In the genomic region with DNA sequence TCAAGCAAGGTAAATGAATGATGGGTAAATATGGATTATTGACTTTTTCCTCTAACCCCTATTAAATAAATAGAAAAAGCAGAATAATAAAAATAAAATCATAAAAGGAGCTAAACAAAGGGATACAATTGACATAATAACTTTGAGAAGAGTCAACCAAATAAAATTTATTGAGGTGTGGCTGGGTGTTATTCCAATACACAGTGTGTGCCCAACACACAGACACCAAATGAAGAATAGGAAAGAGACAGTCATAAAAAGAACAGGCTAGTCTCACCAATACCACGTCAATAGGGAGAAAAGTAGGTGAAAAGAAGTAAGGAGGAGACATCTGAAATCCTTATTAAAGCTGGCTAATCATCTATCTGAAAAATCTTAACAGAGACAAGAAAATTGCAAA, we compare ENCODE assay signal across 26 cellular contexts.
"Had no signal": no experiment of that assay in that cellular context is flagged by ENCODE, and none has a peak within 500 bp of the region (broad histone marks: within the 10 kb centered on the region; RNA-seq: fewer than 3 reads in every experiment).

No MANE protein-coding gene starts in this region.

- H3K79me2 ChIP-seq: hepatocyte had no signal

- H3K4me1 ChIP-seq: left ventricle myocardium inferior, neural progenitor cell, right atrium auricular region, right lobe of liver, stomach, testis, thyroid gland, transverse colon, upper lobe of left lung, vagina had no signal

- H3K9me3 ChIP-seq: left ventricle myocardium inferior, ovary, right atrium auricular region, right lobe of liver, stomach, testis, thyroid gland, transverse colon, upper lobe of left lung, vagina had no signal

- H3K4me2 ChIP-seq: hepatocyte, neural progenitor cell, smooth muscle cell had no signal

- H3K4me1 Mint-ChIP-seq: mesothelial cell of epicardium; naive thymus-derived CD8-positive, alpha-beta T cell; nephron progenitor cell; neural progenitor cell; stimulated activated memory B cell treated with anti-CD40 and anti-IgM and Interleukin-4, amounts not matched to agents 10 μg/mL and 1 μg/mL and 100 μg/mL, for 72 hours had no signal

- H3K27ac ChIP-seq: hepatocyte, left ventricle myocardium inferior, neural progenitor cell, ovary, right atrium auricular region, right lobe of liver, stomach, testis, thyroid gland, transverse colon, upper lobe of left lung, vagina had no signal

- ATAC-seq: naive thymus-derived CD8-positive, alpha-beta T cell; right lobe of liver; stimulated activated memory B cell treated with anti-CD40 and anti-IgM and Interleukin-4, amounts not matched to agents 10 μg/mL and 1 μg/mL and 100 μg/mL, for 72 hours; stimulated activated naive CD8-positive, alpha-beta T cell treated with anti-CD3 and anti-CD28 coated beads, Interleukin-15, Interleukin-2, amounts not matched to agents 100 U/mL and 50 U/mL, for 24 hours had no signal

- H3K4me3 ChIP-seq: hepatocyte, left ventricle myocardium inferior, lung, neural progenitor cell, ovary, right atrium auricular region, right lobe of liver, smooth muscle cell, stomach, testis, thyroid gland, transverse colon, upper lobe of left lung, vagina had no signal

- H3K9me3 Mint-ChIP-seq: mesothelial cell of epicardium, nephron progenitor cell, neural progenitor cell had no signal

- H3K27ac Mint-ChIP-seq: mesothelial cell of epicardium; naive thymus-derived CD8-positive, alpha-beta T cell; nephron progenitor cell; neural progenitor cell; progenitor cell of endocrine pancreas; stimulated activated memory B cell treated with anti-CD40 and anti-IgM and Interleukin-4, amounts not matched to agents 10 μg/mL and 1 μg/mL and 100 μg/mL, for 72 hours had no signal

- H3K27me3 Mint-ChIP-seq: naive thymus-derived CD8-positive, alpha-beta T cell; progenitor cell of endocrine pancreas; stimulated activated memory B cell treated with anti-CD40 and anti-IgM and Interleukin-4, amounts not matched to agents 10 μg/mL and 1 μg/mL and 100 μg/mL, for 72 hours had no signal

- H3K36me3 Mint-ChIP-seq: mesothelial cell of epicardium; naive thymus-derived CD8-positive, alpha-beta T cell; neural progenitor cell; stimulated activated memory B cell treated with anti-CD40 and anti-IgM and Interleukin-4, amounts not matched to agents 10 μg/mL and 1 μg/mL and 100 μg/mL, for 72 hours had no signal

- H2AFZ ChIP-seq: hepatocyte, neural progenitor cell had no signal

- H3K27me3 ChIP-seq: hepatocyte, neural progenitor cell, ovary, right atrium auricular region, right lobe of liver, stomach, testis, thyroid gland, transverse colon, upper lobe of left lung, vagina had no signal

- H3K9ac ChIP-seq: neural progenitor cell had no signal

- H3K36me3 ChIP-seq: left ventricle myocardium inferior, neural progenitor cell, ovary, right atrium auricular region, right lobe of liver, stomach, thyroid gland, transverse colon, upper lobe of left lung, vagina had no signal

- H3K4me3 Mint-ChIP-seq: mesothelial cell of epicardium; naive thymus-derived CD8-positive, alpha-beta T cell; nephron progenitor cell; neural progenitor cell; stimulated activated memory B cell treated with anti-CD40 and anti-IgM and Interleukin-4, amounts not matched to agents 10 μg/mL and 1 μg/mL and 100 μg/mL, for 72 hours had no signal

- DNase-seq: islet precursor cell; left ventricle myocardium inferior; mesendoderm; naive thymus-derived CD8-positive, alpha-beta T cell; nephron progenitor cell; ovary; right lobe of liver; stimulated activated CD4-positive, alpha-beta T cell treated with anti-CD3 and anti-CD28 coated beads, Interleukin-1b, Interleukin-23, amount 100 ng/mL, for 48 hours; stimulated activated CD4-positive, alpha-beta T cell treated with anti-CD3 and anti-CD28 coated beads, Interleukin-2, amount 100 ng/mL, for 48 hours; stimulated activated CD4-positive, alpha-beta T cell treated with anti-CD3 and anti-CD28 coated beads, Interleukin-4, amount 100 ng/mL, for 4 hours; stimulated activated CD8-positive, alpha-beta memory T cell treated with anti-CD3 and anti-CD28 coated beads, Interleukin-4, amount 100 ng/mL, for 48 hours; stimulated activated naive CD8-positive, alpha-beta T cell treated with anti-CD3 and anti-CD28 coated beads, Interleukin-15, Interleukin-2, amounts not matched to agents 100 U/mL and 50 U/mL, for 24 hours; stomach; testis; thyroid gland; transverse colon; upper lobe of left lung had no signal
